Comparison of ENCODE assay signal across 24 cellular contexts in the genomic region with DNA sequence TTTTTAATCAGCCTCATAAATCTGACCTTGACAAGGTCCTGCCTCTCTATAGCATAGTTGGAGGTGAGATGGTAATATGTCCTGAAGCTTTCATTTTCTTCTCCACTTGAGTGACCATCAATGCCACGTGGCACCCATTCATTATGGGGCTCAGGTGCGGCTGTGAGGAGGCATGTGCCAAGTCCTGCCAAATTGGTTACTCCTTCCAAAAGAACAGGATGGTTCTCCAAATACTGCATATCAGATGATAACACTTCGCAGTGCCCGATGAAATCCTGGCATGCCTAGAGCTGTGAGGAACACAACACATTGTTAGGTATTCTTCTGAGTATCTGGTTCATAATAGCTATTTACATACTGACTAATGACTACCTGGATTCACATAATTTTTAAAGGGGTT.
"Had no signal": no experiment of that assay in that cellular context is flagged by ENCODE, and none has a peak within 500 bp of the region (broad histone marks: within the 10 kb centered on the region; RNA-seq: fewer than 3 reads in every experiment).

No MANE protein-coding gene starts in this region.

- DNase-seq: effector CD8-positive, alpha-beta T cell; endodermal cell; foreskin fibroblast; gastrocnemius medialis; heart left ventricle; kidney; left lung; lower lobe of right lung; naive thymus-derived CD8-positive, alpha-beta T cell; nephron progenitor cell; nucleus accumbens; ovary; posterior cingulate gyrus; psoas muscle; right cardiac atrium; sigmoid colon; stimulated activated CD4-positive, alpha-beta T cell treated with anti-CD3 and anti-CD28 coated beads, Interleukin-2, amount 100 ng/mL, for 24 hours; stimulated activated CD4-positive, alpha-beta T cell treated with anti-CD3 and anti-CD28 coated beads, Interleukin-4, amount 100 ng/mL, for 24 hours; stimulated activated naive CD4-positive, alpha-beta T cell treated with Interleukin-2 at 50 U/mL for 16 hours; stomach; thyroid gland; trophoblast cell had no signal

- ATAC-seq: esophagus mucosa; gastrocnemius medialis; left lung; lower lobe of right lung; naive thymus-derived CD8-positive, alpha-beta T cell; psoas muscle; right cardiac atrium; stimulated activated effector memory CD8-positive, alpha-beta T cell treated with anti-CD3 and anti-CD28 coated beads, Interleukin-12 subunit alpha, Interleukin-12 subunit beta, amount 100 ng/mL, for 72 hours had no signal
